In genomic region chr1:87284456-87285240, GRCh38 we compare ENCODE assay signal across 17 cellular contexts.
"Had no signal": no experiment of that assay in that cellular context is flagged by ENCODE, and none has a peak within 500 bp of the region (broad histone marks: within the 10 kb centered on the region; RNA-seq: fewer than 3 reads in every experiment).

No MANE protein-coding gene starts in this region.

- H3K27me3 ChIP-seq: gastroesophageal sphincter, heart right ventricle, pancreas, spleen, upper lobe of left lung had no signal

- FAIRE-seq: bronchial epithelial cell, islet of Langerhans, pancreas had no signal

- H3K4me3 ChIP-seq: gastroesophageal sphincter, heart right ventricle, pancreas, spleen, upper lobe of left lung had no signal

- H3K4me1 ChIP-seq: gastroesophageal sphincter, pancreas, upper lobe of left lung had no signal

- H3K27ac ChIP-seq: gastroesophageal sphincter, heart right ventricle, pancreas, spleen, upper lobe of left lung had no signal

- ATAC-seq: gastroesophageal sphincter, heart right ventricle, left lobe of liver, pancreas, sciatic nerve had no signal

- DNase-seq: activated CD4-positive, alpha-beta T cell treated with anti-CD3 and anti-CD28 coated beads, Interleukin-2, amount 50 U/mL, for 1 hour; activated CD4-positive, CD25-positive, alpha-beta regulatory T cell; activated CD8-positive, alpha-beta memory T cell treated with anti-CD3 and anti-CD28 coated beads for 24 hours; activated naive CD4-positive, alpha-beta T cell treated with Interleukin-2 at 50 U/mL for 16 hours; activated T-cell treated with anti-CD3 and anti-CD28 coated beads for 4 hours; aorta; endodermal cell; heart right ventricle; naive B cell; pancreas; spleen; upper lobe of left lung had no signal

- H3K9me3 ChIP-seq: gastroesophageal sphincter, heart right ventricle, pancreas, spleen, upper lobe of left lung had no signal

- H3K36me3 ChIP-seq: gastroesophageal sphincter, heart right ventricle, pancreas, spleen, upper lobe of left lung had no signal
